1 cellular context compared by ENCODE assay signal in genomic region chr2:156803967-156804366, GRCh38.
TF ChIP-seq lines count a peak whose summit lies in the region.

No MANE protein-coding gene starts in this region.

TF ChIP-seq in HepG2, 621 proteins besides CTCF, POLR2A, EP300 and RAD21 (continued from another document):
- TF ChIP-seq FOSL1 (CRISPR knock-in tag; IDR thresholded peaks at IDR 0.05; ENCODE audit: borderline replicate concordance) = no peak
- no peak for TF ChIP-seq PAWR (CRISPR knock-in tag; IDR thresholded peaks at IDR 0.05; ENCODE audit: borderline replicate concordance)
- TF ChIP-seq CERS6 (CRISPR knock-in tag; IDR thresholded peaks at IDR 0.05) = no peak
- TF ChIP-seq MXD3 (CRISPR knock-in tag; IDR thresholded peaks at IDR 0.05) = no peak
- TF ChIP-seq SMARCE1 (IDR thresholded peaks at IDR 0.05; ENCODE audit: borderline replicate concordance) = no peak
